ENCODE assay signal across 15 cellular contexts in genomic region chr17:17716837-17717523, GRCh38.
"Had no signal": no experiment of that assay in that cellular context is flagged by ENCODE, and none has a peak within 500 bp of the region (broad histone marks: within the 10 kb centered on the region; RNA-seq: fewer than 3 reads in every experiment).

No MANE protein-coding gene starts in this region.

- H3K27me3 ChIP-seq: heart left ventricle, right atrium auricular region, tibial nerve had no signal

- H3K27ac ChIP-seq: neutrophil, VCaP had no signal

- H3K9me3 ChIP-seq: heart left ventricle, neutrophil, right atrium auricular region, tibial nerve had no signal

- H3K4me2 ChIP-seq: smooth muscle cell had no signal

- H3K4me3 ChIP-seq: heart left ventricle, right atrium auricular region, smooth muscle cell, tibial nerve had no signal

- H3K27ac Mint-ChIP-seq: stimulated activated memory B cell treated with anti-CD40 and anti-IgM and Interleukin-4, amounts not matched to agents 10 μg/mL and 1 μg/mL and 100 μg/mL, for 72 hours had no signal

- H3K36me3 ChIP-seq: heart left ventricle, neutrophil, right atrium auricular region, tibial nerve had no signal

- H3K4me3 Mint-ChIP-seq: stimulated activated memory B cell treated with anti-CD40 and anti-IgM and Interleukin-4, amounts not matched to agents 10 μg/mL and 1 μg/mL and 100 μg/mL, for 72 hours had no signal

- H3K9me3 Mint-ChIP-seq: naive B cell; stimulated activated memory B cell treated with anti-CD40 and anti-IgM and Interleukin-4, amounts not matched to agents 10 μg/mL and 1 μg/mL and 100 μg/mL, for 72 hours had no signal

- ATAC-seq: heart left ventricle; left ventricle myocardium superior; stimulated activated memory B cell treated with anti-CD40 and anti-IgM and Interleukin-4, amounts not matched to agents 10 μg/mL and 1 μg/mL and 100 μg/mL, for 72 hours had no signal

- DNase-seq: activated CD4-positive, alpha-beta T cell treated with anti-CD3 and anti-CD28 coated beads for 48 hours; activated naive CD4-positive, alpha-beta T cell treated with Interleukin-2 at 50 U/mL for 16 hours; foreskin melanocyte; heart left ventricle; islet precursor cell; left ventricle myocardium superior; midbrain; naive B cell; T-helper 9 cell had no signal
